33 cellular contexts compared by ENCODE assay signal in genomic region chr1:66539491-66539890, GRCh38. TPM values are rescaled to one million over a fixed set of nuclear protein-coding genes. Genes with fewer than 3 reads are reported as not detected.
DNase-seq lines count a peak whose midpoint lies in the region; ATAC-seq, FAIRE-seq and TF ChIP-seq lines count a peak whose summit lies in the region.
"Had no signal": no experiment of that assay in that cellular context is flagged by ENCODE, and none has a peak within 500 bp of the region (broad histone marks: within the 10 kb centered on the region; RNA-seq: fewer than 3 reads in every experiment).

No MANE protein-coding gene starts in this region.

- peak overlapping the region; percentile 41; the same call in 2 of the 3 replicates for H2BK15ac ChIP-seq in IMR-90 (ENCODE audit: low read depth, low read length)

- peak overlapping the region; percentile 96 for H4K5ac ChIP-seq in IMR-90 (ENCODE audit: low read depth, low read length)

- H2BK20ac ChIP-seq in IMR-90 (ENCODE audit: low read depth, low read length): peak overlapping the region; percentile 83

- H2AK9ac ChIP-seq in IMR-90 (replicated peaks; ENCODE audit: low read depth, low read length, poor library complexity): no peak overlapping the region

- peak overlapping the region; percentile 29 for H3K27ac Mint-ChIP-seq in nephron progenitor cell
- H3K27ac Mint-ChIP-seq: activated CD4-positive, alpha-beta T cell treated with anti-CD3 and anti-CD28 coated beads for 36 hours; neural progenitor cell; stimulated activated effector memory CD8-positive, alpha-beta T cell treated with anti-CD3 and anti-CD28 coated beads, Interleukin-12 subunit alpha, Interleukin-12 subunit beta, amount 100 ng/mL, for 72 hours had no signal

- H4K91ac ChIP-seq in IMR-90 (ENCODE audit: insufficient read depth, low read depth, low read length): peak overlapping the region; percentile 80

- POLR2A ChIA-PET in IMR-90 (lab: Charles Lee; ENCODE audit: unreplicated experiment): interaction anchor here (0.6 to 1.4 kb wide), 3 partner anchors 8 to 103 kb away, joined by 3 to 4 read pairs (median 3); no protein-coding TSS in a partner anchor

- peak overlapping the region; percentile 81 for H3K23ac ChIP-seq in IMR-90 (ENCODE audit: low read depth, low read length)

- peak overlapping the region; percentile 83 for H3K14ac ChIP-seq in IMR-90 (replicated peaks; ENCODE audit: low read depth, low read length)

- H2BK5ac ChIP-seq in IMR-90 (ENCODE audit: low read depth, low read length, poor library complexity, severe bottlenecking): peak overlapping the region; percentile 96

- no CpG with 5 or more reads among the region's 1 CpG for WGBS in IMR-90 (ENCODE audit: extremely low coverage in 2 of 2, insufficient read length in 1 of 2), 2 experiments

- H3K36me3 ChIP-seq in IMR-90 (ENCODE audit: control insufficient read depth, insufficient read depth, low read length) (peaks cover 28% of the 10 kb centered on the region), bronchial epithelial cell (ENCODE audit: control insufficient read depth, insufficient read depth, low read length) (no peaks in the 10 kb centered on the region)
- H3K36me3 ChIP-seq: BLaER1 treated with 17β-estradiol and CSF1 and Interleukin-3, amounts not matched to agents 10 nM and 100 nM; heart left ventricle; neural progenitor cell; right lobe of liver had no signal

- intact Hi-C loops in IMR-90 (cut with micrococcal nuclease): no loop called here

- H3K27me3 ChIP-seq in IMR-90 (ENCODE audit: control insufficient read depth, insufficient read depth, low read length) (no peaks in the 10 kb centered on the region), bronchial epithelial cell (ENCODE audit: control insufficient read depth, insufficient read depth, low read length) (no peaks in the 10 kb centered on the region)
- H3K27me3 ChIP-seq: brain microvascular endothelial cell, heart left ventricle, neural progenitor cell, right lobe of liver had no signal

- H3K9me1 ChIP-seq in IMR-90 (ENCODE audit: insufficient read depth, low read length): peaks cover 16% of the 10 kb centered on the region

- H3K27ac ChIP-seq in IMR-90 (ENCODE audit: insufficient read depth, low read length): peak overlapping the region; percentile 99
- H3K27ac ChIP-seq: BLaER1 treated with 17β-estradiol and CSF1 and Interleukin-3, amounts not matched to agents 10 nM and 100 nM; neural progenitor cell; right lobe of liver had no signal

- CTCF ChIA-PET in IMR-90 (lab: Yijun Ruan, JAX): interaction anchor here (1.0 kb wide), 1 partner anchor 95 kb away, joined by 3 read pairs; no protein-coding TSS in a partner anchor

- H3K79me1 ChIP-seq in IMR-90 (ENCODE audit: low read depth in 1 of 2, low read length in 2 of 2): peaks cover 6 to 41% of the 10 kb centered on the region in 2 experiments; a peak in 2 of 4 replicates

- H3K27me3 Mint-ChIP-seq in nephron progenitor cell (ENCODE audit: low read depth, poor library complexity): peaks cover 18% of the 10 kb centered on the region

- H3K4ac ChIP-seq in IMR-90 (ENCODE audit: low read depth, low read length): peak overlapping the region; percentile 93

- H3K4me3 ChIP-seq in IMR-90 (ENCODE audit: insufficient read depth, low read depth, low read length): peak overlapping the region; percentile 26; the same call in 1 of the 2 replicates
- H3K4me3 ChIP-seq in bronchial epithelial cell (ENCODE audit: low read depth, low read length): no peak overlapping the region
- H3K4me3 ChIP-seq: BLaER1 treated with 17β-estradiol and CSF1 and Interleukin-3, amounts not matched to agents 10 nM and 100 nM; GM12878; heart left ventricle; lung; neural progenitor cell; right lobe of liver had no signal

- peak overlapping the region; percentile 87 for H3K4me2 ChIP-seq in IMR-90 (ENCODE audit: low read depth, low read length)
- H3K4me2 ChIP-seq: BLaER1 treated with 17β-estradiol and CSF1 and Interleukin-3, amounts not matched to agents 10 nM and 100 nM; neural progenitor cell had no signal

- peaks cover 27% of the 10 kb centered on the region; the same call in 1 of the 2 replicates for H4K20me1 ChIP-seq in IMR-90 (ENCODE audit: insufficient read depth, low read length)
- H4K20me1 ChIP-seq: BLaER1 treated with 17β-estradiol and CSF1 and Interleukin-3, amounts not matched to agents 10 nM and 100 nM had no signal

- ATAC-seq in IMR-90 (ENCODE audit: low read depth) (no peak), GM18858 (IDR thresholded peaks at IDR 0.05; ENCODE audit: unreplicated experiment) (no peak), GM21367 (IDR thresholded peaks at IDR 0.05; ENCODE audit: unreplicated experiment) (no peak)
- ATAC-seq: activated CD4-positive, alpha-beta T cell treated with anti-CD3 and anti-CD28 coated beads for 36 hours; GM12878; heart left ventricle; right lobe of liver; stimulated activated effector memory CD8-positive, alpha-beta T cell treated with anti-CD3 and anti-CD28 coated beads, Interleukin-12 subunit alpha, Interleukin-12 subunit beta, amount 100 ng/mL, for 72 hours had no signal

- H3K4me1 Mint-ChIP-seq in nephron progenitor cell: peaks cover 9% of the 10 kb centered on the region
- H3K4me1 Mint-ChIP-seq: activated CD4-positive, alpha-beta T cell treated with anti-CD3 and anti-CD28 coated beads for 36 hours; stimulated activated effector memory CD8-positive, alpha-beta T cell treated with anti-CD3 and anti-CD28 coated beads, Interleukin-12 subunit alpha, Interleukin-12 subunit beta, amount 100 ng/mL, for 72 hours had no signal

- FAIRE-seq in bronchial epithelial cell (lab: Jason Lieb, UNC): no peak
- FAIRE-seq: endothelial cell of umbilical vein, GM12878, RCC 7860, urothelium cell line had no signal

- H2AFZ ChIP-seq in IMR-90 (replicated peaks; ENCODE audit: low read length, poor library complexity): no peak overlapping the region
- H2AFZ ChIP-seq: neural progenitor cell had no signal

- dilution Hi-C loops in IMR-90 (cut with HindIII; ENCODE audit: low sequenced_read_pairs, unreplicated experiment): no loop called here

- H3K36me3 Mint-ChIP-seq in nephron progenitor cell (ENCODE audit: low read depth): no peaks in the 10 kb centered on the region
- H3K36me3 Mint-ChIP-seq: neural progenitor cell; stimulated activated effector memory CD8-positive, alpha-beta T cell treated with anti-CD3 and anti-CD28 coated beads, Interleukin-12 subunit alpha, Interleukin-12 subunit beta, amount 100 ng/mL, for 72 hours had no signal

- TF ChIP-seq RAD21 in IMR-90 (IDR thresholded peaks at IDR 0.05; ENCODE audit: low read length): no peak

- H3K4me1 ChIP-seq in IMR-90 (ENCODE audit: control insufficient read depth, insufficient read depth, low read length): peaks cover 25% of the 10 kb centered on the region
- H3K4me1 ChIP-seq: BLaER1 treated with 17β-estradiol and CSF1 and Interleukin-3, amounts not matched to agents 10 nM and 100 nM; Caco-2; neural progenitor cell had no signal

- in situ Hi-C loops in IMR-90 (cut with MboI; ENCODE audit: low sequenced_read_pairs): loop anchor here (25.0 kb wide), 1 partner anchor 398 kb away; no protein-coding TSS in a partner anchor

- no TSS peak for BruUV-seq in IMR-90 (replicated peaks; lab: Mats Ljungman, UMichigan)

- no peaks in the 10 kb centered on the region for H3K9me3 Mint-ChIP-seq in nephron progenitor cell
- H3K9me3 Mint-ChIP-seq: neural progenitor cell; stimulated activated effector memory CD8-positive, alpha-beta T cell treated with anti-CD3 and anti-CD28 coated beads, Interleukin-12 subunit alpha, Interleukin-12 subunit beta, amount 100 ng/mL, for 72 hours had no signal

- H3K4me3 Mint-ChIP-seq in nephron progenitor cell: no peak overlapping the region
- H3K4me3 Mint-ChIP-seq: activated CD4-positive, alpha-beta T cell treated with anti-CD3 and anti-CD28 coated beads for 36 hours; neural progenitor cell; stimulated activated effector memory CD8-positive, alpha-beta T cell treated with anti-CD3 and anti-CD28 coated beads, Interleukin-12 subunit alpha, Interleukin-12 subunit beta, amount 100 ng/mL, for 72 hours had no signal

- no peaks in the 10 kb centered on the region for H3K9me3 ChIP-seq in IMR-90 (ENCODE audit: control insufficient read depth, insufficient read depth, low read length)
- H3K9me3 ChIP-seq: BLaER1 treated with 17β-estradiol and CSF1 and Interleukin-3, amounts not matched to agents 10 nM and 100 nM; Caco-2; heart left ventricle; right lobe of liver had no signal

- peak overlapping the region; percentile 44 for H3K56ac ChIP-seq in IMR-90 (ENCODE audit: extremely low read depth, insufficient read depth, low read length)

- peak overlapping the region; percentile 96 for H3K18ac ChIP-seq in IMR-90 (ENCODE audit: low read depth, low read length)

- no peak for TF ChIP-seq POLR2A in IMR-90 (IDR thresholded peaks at IDR 0.05; ENCODE audit: low read depth, low read length)

- peak overlapping the region; percentile 88 for H2BK120ac ChIP-seq in IMR-90 (ENCODE audit: low read depth, low read length)

- TF ChIP-seq CTCF in IMR-90 (conservative IDR thresholded peaks at IDR 0.05; ENCODE audit: low read depth, low read length) (no peak), bronchial epithelial cell (IDR thresholded peaks at IDR 0.05; ENCODE audit: insufficient read depth, low read length, severe bottlenecking) (no peak), nephron progenitor cell (IDR thresholded peaks at IDR 0.05) (no peak)

- peak overlapping the region; percentile 26 to 90 for H4K8ac ChIP-seq in IMR-90 (ENCODE audit: low read depth in 2 of 2, low read length in 2 of 2)

- peak overlapping the region; percentile 81 for H2AK5ac ChIP-seq in IMR-90 (ENCODE audit: low read depth, low read length)

- H3K9ac ChIP-seq in IMR-90 (ENCODE audit: low read depth, low read length): peak overlapping the region; percentile 77
- H3K9ac ChIP-seq: BLaER1 treated with 17β-estradiol and CSF1 and Interleukin-3, amounts not matched to agents 10 nM and 100 nM; neural progenitor cell had no signal

- DNase-seq in ELR (ENCODE audit: low read depth) (peak; percentile 50), IMR-90 (no peak), bronchial epithelial cell (ENCODE audit: low read depth) (peak; percentile 80), nephron progenitor cell (no peak), HCEC 1CT (no peak), SHP77 (lab: John Stamatoyannopoulos, UW) (no peak)
- DNase-seq: activated CD4-positive, alpha-beta T cell treated with anti-CD3 and anti-CD28 coated beads for 36 hours; activated effector memory CD4-positive, alpha-beta T cell treated with anti-CD3 and anti-CD28 coated beads, Interleukin-2, amount 50 U/mL, for 16 hours; activated T-cell treated with anti-CD3 and anti-CD28 coated beads, Interleukin-2, amount 50 U/mL, for 1 hour; brain microvascular endothelial cell; Caco-2; heart left ventricle; NCI-H1105 treated with DMSO at 0.1 percent for 48 hours; NCI-H1930; NCI-H226; NCI-H774; posterior cingulate gyrus; right lobe of liver; stimulated activated CD4-positive, alpha-beta T cell treated with anti-CD3 and anti-CD28 coated beads, Interleukin-12 subunit alpha, Interleukin-12 subunit beta, amount 100 ng/mL, for 4 hours; stimulated activated CD4-positive, alpha-beta T cell treated with anti-CD3 and anti-CD28 coated beads, Interleukin-4, amount 100 ng/mL, for 24 hours; substantia nigra; T-helper 2 cell had no signal

RNA-seq across cellular contexts. Expression of gene SGIP1, which starts 5.5 kb away (rescaled TPM):
- total RNA-seq in IMR-90 (2012; rRNA removed) (27.1 and 43.6 TPM in 2 replicates), bronchial epithelial cell (0.79 TPM in 1 of 2 replicates, not detected in the other)
- polyA plus RNA-seq in IMR-90 (2012; rRNA removed): 40.7 and 42.7 TPM in 2 replicates
- polyA plus RNA-seq in IMR-90 (2012; cell fraction: cytosol; rRNA removed): 8.9 and 10.9 TPM in 2 replicates
- 69.0 and 361 TPM in 2 replicates for polyA plus RNA-seq in IMR-90 (2012; cell fraction: nucleus; rRNA removed; ENCODE audit: low replicate concordance)
- total RNA-seq: activated CD8-positive, alpha-beta memory T cell treated with anti-CD3 and anti-CD28 coated beads for 36 hours; Caco-2; GM12878 had no signal

Comparison
In these comparisons a context has a peak if more than half of its experiments do, and no peak if none do; other contexts are left out.
1. DNase-seq: peak in ELR (single experiment) and bronchial epithelial cell (single experiment); none in IMR-90 (single experiment), nephron progenitor cell (single experiment), HCEC 1CT (single experiment) and SHP77 (0 of 2).
2. RNA of gene SGIP1, which starts 5.5 kb away (total RNA-seq): 27.1 to 43.6 TPM in IMR-90; 0.79 TPM in bronchial epithelial cell; every median in the first group is over 10 times any median in the second.